ENCODE assay signal across 12 cellular contexts in the genomic region with DNA sequence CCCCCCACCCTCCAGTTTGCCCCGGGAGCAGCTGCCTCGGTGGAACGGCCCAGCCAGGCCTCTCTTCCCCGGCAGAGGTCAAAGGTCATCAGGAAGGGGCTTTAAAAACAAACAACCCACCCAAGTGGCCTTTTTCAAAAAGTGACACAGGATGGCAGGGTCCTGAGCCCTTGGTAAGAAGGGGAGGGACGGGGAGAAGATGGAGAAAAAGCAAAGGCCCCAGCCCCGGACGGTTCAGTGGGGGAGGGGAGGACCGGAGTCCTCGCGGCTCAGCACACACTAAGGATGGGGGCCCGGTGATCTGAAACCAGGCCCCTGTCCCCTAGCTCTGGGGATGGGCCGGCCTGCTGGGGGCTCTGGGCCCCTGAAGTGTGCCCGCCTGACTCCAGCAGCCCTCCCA. TPM values are rescaled to one million over a fixed set of nuclear protein-coding genes. Genes with fewer than 3 reads are reported as not detected.
DNase-seq lines count a peak whose midpoint lies in the region; ATAC-seq and TF ChIP-seq lines count a peak whose summit lies in the region.
"Had no signal": no experiment of that assay in that cellular context is flagged by ENCODE, and none has a peak within 500 bp of the region (broad histone marks: within the 10 kb centered on the region; RNA-seq: fewer than 3 reads in every experiment).

No MANE protein-coding gene starts in this region.

- no peaks in the 10 kb centered on the region for H3K9me2 ChIP-seq in GM23248 (ENCODE audit: insufficient read depth)

- H2AFZ ChIP-seq in GM23248 = no peak overlapping the region

- peaks cover 55% of the 10 kb centered on the region for H3K79me2 ChIP-seq in GM23248 (ENCODE audit: insufficient read depth)

- in situ Hi-C loops in GM23248 (cut with MboI) = no loop called here

- TF ChIP-seq CTCF in WI38 (IDR thresholded peaks at IDR 0.05; ENCODE audit: low read depth, low read length) = no peak
- no peak for TF ChIP-seq CTCF in suprapubic skin (IDR thresholded peaks at IDR 0.05)
- TF ChIP-seq CTCF in mucosa of descending colon (IDR thresholded peaks at IDR 0.05) = no peak

- no peaks in the 10 kb centered on the region for H4K20me1 ChIP-seq in GM23248 (ENCODE audit: insufficient read depth)

- H3K9ac ChIP-seq in GM23248 = peak overlapping the region; percentile 94
- H3K9ac ChIP-seq in iPS-15b (ENCODE audit: low read depth, low read length) = no peak overlapping the region

- DNase-seq in GM23248 (peak; percentile 48), suprapubic skin (ENCODE audit: low spot score in 2 of 2) (no peak), mucosa of descending colon (no peak)
- no peak for DNase-seq in effector memory CD4-positive, alpha-beta T cell
- DNase-seq in stimulated activated naive CD8-positive, alpha-beta T cell treated with anti-CD3 and anti-CD28 coated beads, Interleukin-15, Interleukin-2, amounts not matched to agents 100 U/mL and 50 U/mL, for 24 hours = no peak
- DNase-seq: activated CD4-positive, alpha-beta T cell treated with anti-CD3 and anti-CD28 coated beads for 48 hours; NCI-H2171 treated with DMSO at 0.1 percent for 48 hours; ovary; T-cell had no signal

- H3K4me2 ChIP-seq in GM23248 (ENCODE audit: unreplicated experiment) = peak overlapping the region; percentile 91

- ATAC-seq in stimulated activated naive CD8-positive, alpha-beta T cell treated with anti-CD3 and anti-CD28 coated beads, Interleukin-15, Interleukin-2, amounts not matched to agents 100 U/mL and 50 U/mL, for 24 hours = no peak
- ATAC-seq in mucosa of descending colon = no peak

- no peak for TF ChIP-seq EP300 in suprapubic skin (IDR thresholded peaks at IDR 0.05)

- intact Hi-C loops in mucosa of descending colon (cut with DNase I, micrococcal nuclease) = no loop called here

- H3K4me3 ChIP-seq in GM23248 = peak overlapping the region; percentile 82
- peak overlapping the region; percentile 73 for H3K4me3 ChIP-seq in WI38 (ENCODE audit: low read depth, low read length)
- H3K4me3 ChIP-seq in iPS-15b (ENCODE audit: low read depth, low read length) = peak overlapping the region; percentile 58
- peak overlapping the region; percentile 58 for H3K4me3 ChIP-seq in suprapubic skin
- no peak overlapping the region for H3K4me3 ChIP-seq in effector memory CD4-positive, alpha-beta T cell (ENCODE audit: insufficient read depth, low read depth, low read length, poor library complexity, severe bottlenecking)
- no peak overlapping the region for H3K4me3 ChIP-seq in mucosa of descending colon
- H3K4me3 ChIP-seq: ovary had no signal

- H3K9me3 ChIP-seq in GM23248 (ENCODE audit: low read depth) = no peaks in the 10 kb centered on the region
- H3K9me3 ChIP-seq in iPS-15b (ENCODE audit: control insufficient read depth, insufficient read depth, low read length) = no peaks in the 10 kb centered on the region
- no peaks in the 10 kb centered on the region for H3K9me3 ChIP-seq in suprapubic skin
- no peaks in the 10 kb centered on the region for H3K9me3 ChIP-seq in effector memory CD4-positive, alpha-beta T cell (ENCODE audit: control insufficient read depth, low read length)
- H3K9me3 ChIP-seq in mucosa of descending colon = no peaks in the 10 kb centered on the region
- H3K9me3 ChIP-seq: ovary had no signal

- H3F3A ChIP-seq in GM23248 (ENCODE audit: insufficient read depth) = peaks cover 33% of the 10 kb centered on the region

- TF ChIP-seq POLR2A in suprapubic skin (IDR thresholded peaks at IDR 0.05) = no peak

- 2% methylated on average over 7 to 13 of the region's 13 CpGs for WGBS in GM23248 (ENCODE audit: low coverage in 1 of 2, low lambda C conversion rate in 2 of 2, missing lambda C conversion rate in 2 of 2), 2 experiments
- 12% methylated on average over 6 of the region's 13 CpGs for WGBS in suprapubic skin

- no peaks in the 10 kb centered on the region for H3K36me3 ChIP-seq in GM23248 (ENCODE audit: low read depth)
- H3K36me3 ChIP-seq in iPS-15b (ENCODE audit: control insufficient read depth, insufficient read depth, low read length) = peaks cover 3% of the 10 kb centered on the region
- H3K36me3 ChIP-seq in suprapubic skin = no peaks in the 10 kb centered on the region
- no peaks in the 10 kb centered on the region for H3K36me3 ChIP-seq in effector memory CD4-positive, alpha-beta T cell (ENCODE audit: control insufficient read depth, insufficient read depth, low read length)
- H3K36me3 ChIP-seq in mucosa of descending colon (ENCODE audit: low read depth) = no peaks in the 10 kb centered on the region
- H3K36me3 ChIP-seq: ovary had no signal

- H3K27ac ChIP-seq in GM23248 (peak overlapping the region; percentile 99), suprapubic skin (peak overlapping the region; percentile 59)
- H3K27ac ChIP-seq in effector memory CD4-positive, alpha-beta T cell (ENCODE audit: insufficient read depth, low read length, poor library complexity, severe bottlenecking) = no peak overlapping the region
- H3K27ac ChIP-seq: ovary had no signal

- H3K4me1 ChIP-seq in GM23248 (ENCODE audit: insufficient read depth) = peaks cover 36% of the 10 kb centered on the region
- H3K4me1 ChIP-seq in iPS-15b (ENCODE audit: control insufficient read depth, insufficient read depth, low read length) = peaks cover 8% of the 10 kb centered on the region
- peaks cover 44% of the 10 kb centered on the region for H3K4me1 ChIP-seq in suprapubic skin
- peaks cover 3% of the 10 kb centered on the region for H3K4me1 ChIP-seq in effector memory CD4-positive, alpha-beta T cell (ENCODE audit: control insufficient read depth, insufficient read depth, low read length, poor library complexity, severe bottlenecking)
- H3K4me1 ChIP-seq in mucosa of descending colon (ENCODE audit: low read depth) = no peaks in the 10 kb centered on the region

- no peaks in the 10 kb centered on the region for H3K27me3 ChIP-seq in GM23248 (replicated peaks; ENCODE audit: insufficient read depth)
- peaks cover 2% of the 10 kb centered on the region for H3K27me3 ChIP-seq in iPS-15b (ENCODE audit: control insufficient read depth, insufficient read depth, low read length)
- peaks cover 14% of the 10 kb centered on the region for H3K27me3 ChIP-seq in suprapubic skin
- H3K27me3 ChIP-seq in effector memory CD4-positive, alpha-beta T cell (replicated peaks; ENCODE audit: control insufficient read depth, insufficient read depth, low read length, poor library complexity, severe bottlenecking) = peaks cover 11% of the 10 kb centered on the region
- H3K27me3 ChIP-seq: ovary had no signal

RNA-seq across cellular contexts. Expression of a gene that starts 1.1 kb away (rescaled TPM):
- 145 and 169 TPM in 2 replicates for total RNA-seq in GM23248 (2014; rRNA removed; shearing (Covaris generic))
- 137 and 141 TPM in 2 replicates for polyA plus RNA-seq in GM23248 (2016; fragmentation: Nextera tagmentation; extraction: Ambion mirVana)
- total RNA-seq in suprapubic skin (10 to 100 TPM in 3 of 4 donors, 1 to 10 TPM in 1; 9.9 to 16.9 (median 14.0) TPM), mucosa of descending colon (1 to 10 TPM in 1 of 3 donors, under 1 TPM in 2; 0.38 to 1.6 (median 0.89) TPM)

RNA-seq across cellular contexts. Expression of a gene that starts 24.6 kb away (rescaled TPM):
- total RNA-seq in GM23248 (2014; rRNA removed; shearing (Covaris generic)) = 22.9 and 24.9 TPM in 2 replicates
- 24.1 and 24.4 TPM in 2 replicates for polyA plus RNA-seq in GM23248 (2016; fragmentation: Nextera tagmentation; extraction: Ambion mirVana)
- total RNA-seq in suprapubic skin = 10 to 100 TPM; 25.6 to 41.5 (median 37.6) TPM
- total RNA-seq in mucosa of descending colon = 10 to 100 TPM; 16.1 to 21.3 (median 17.5) TPM

RNA-seq across cellular contexts. Expression of a gene that starts 40.6 kb away (rescaled TPM):
- total RNA-seq in GM23248 (2014; rRNA removed; shearing (Covaris generic)) = 32.6 and 44.5 TPM in 2 replicates
- polyA plus RNA-seq in GM23248 (2016; fragmentation: Nextera tagmentation; extraction: Ambion mirVana) = 115 TPM in 2 replicates
- total RNA-seq in suprapubic skin = 10 to 100 TPM; 19.4 to 25.0 (median 20.8) TPM
- 10 to 100 TPM; 22.0 to 32.0 (median 26.2) TPM for total RNA-seq in mucosa of descending colon

RNA-seq across cellular contexts. Expression of a gene that starts 45.7 kb away (rescaled TPM):
- 0.32 TPM in 1 of 2 replicates, not detected in the other for total RNA-seq in GM23248 (2014; rRNA removed; shearing (Covaris generic))
- polyA plus RNA-seq in GM23248 (2016; fragmentation: Nextera tagmentation; extraction: Ambion mirVana) = 0.23 and 0.56 TPM in 2 replicates
- total RNA-seq in suprapubic skin (under 1 TPM in 1 of 4 donors, not detected in 3; 0.64 TPM), mucosa of descending colon (not detected)
- total RNA-seq: lung microvascular endothelial cell, T-cell had no signal

Comparison
In these comparisons a context has a peak if more than half of its experiments do, and no peak if none do; other contexts are left out.
1. H3K4me3 ChIP-seq: peak in GM23248 (single experiment), WI38 (single experiment), iPS-15b (single experiment) and suprapubic skin (single experiment); none in effector memory CD4-positive, alpha-beta T cell (single experiment) and mucosa of descending colon (single experiment).